In the genomic region with DNA sequence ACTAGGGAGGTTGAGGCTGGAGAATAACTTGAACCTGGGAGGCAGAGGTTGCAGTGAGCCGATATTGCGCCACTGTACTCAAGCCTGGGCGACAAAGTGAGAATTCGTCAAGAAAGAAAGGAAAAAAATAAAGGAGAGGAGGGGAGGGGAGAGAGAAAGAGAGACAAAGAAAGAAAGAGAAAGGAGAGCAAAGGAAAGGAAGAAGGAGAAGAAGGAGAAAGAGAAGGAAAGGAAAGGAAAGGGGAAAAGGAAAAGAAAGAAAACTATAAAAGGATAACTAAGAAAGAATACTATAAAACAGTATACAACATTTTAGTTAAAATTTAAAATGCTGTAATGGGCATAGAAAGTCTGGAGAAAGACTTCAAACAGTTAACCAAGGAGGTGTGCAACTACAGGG, we compare ENCODE assay signal across 22 cellular contexts.
"Had no signal": no experiment of that assay in that cellular context is flagged by ENCODE, and none has a peak within 500 bp of the region (broad histone marks: within the 10 kb centered on the region; RNA-seq: fewer than 3 reads in every experiment).

No MANE protein-coding gene starts in this region.

- ATAC-seq: Panc1, PC-3 had no signal

- H3K4me1 ChIP-seq: SJSA1 had no signal

- H3K27ac ChIP-seq: HL-60, RWPE1, SJSA1, SK-N-MC had no signal

- DNase-seq: Karpas-422, KG1, MM.1S, NCI-H1092 treated with DMSO at 0.1 percent for 48 hours, NCI-H1436, NCI-H187, NCI-H2029, NCI-H2081 treated with DMSO at 0.1 percent for 48 hours, NCI-H2171, NCI-H226, NCI-H446, NCI-H510A, NCI-H524 treated with DMSO at 0.1 percent for 48 hours, NCI-H69, NCI-H774, PC-3, SHP77 treated with DMSO at 0.1 percent for 48 hours had no signal

- H3K4me3 ChIP-seq: SJSA1, SK-N-MC had no signal

- H3K9me3 ChIP-seq: SJSA1 had no signal
